ENCODE assay signal across 11 cellular contexts in genomic region chr9:129761901-129762359, GRCh38. TPM values are rescaled to one million over a fixed set of nuclear protein-coding genes. Genes with fewer than 3 reads are reported as not detected.
A peak's percentile ranks its signal among the peaks of the same experiment; 100 is the strongest.
DNase-seq lines count a peak whose midpoint lies in the region; ATAC-seq and TF ChIP-seq lines count a peak whose summit lies in the region.
"Had no signal": no experiment of that assay in that cellular context is flagged by ENCODE, and none has a peak within 500 bp of the region (broad histone marks: within the 10 kb centered on the region; RNA-seq: fewer than 3 reads in every experiment).

No MANE protein-coding gene starts in this region.

- no peaks in the 10 kb centered on the region for H3K36me3 Mint-ChIP-seq in dendritic cell treated with granulocyte-macrophage colony-stimulating factor and Interleukin-4, amounts not matched to agents 40 ng/mL and 50 ng/mL, for 4 days (ENCODE audit: low read depth)

- H3K27ac ChIP-seq in lower lobe of right lung (peak overlapping the region; percentile 73), upper lobe of right lung (peak overlapping the region; percentile 67)

- H3K27me3 ChIP-seq in lower lobe of right lung (ENCODE audit: low read depth) (no peaks in the 10 kb centered on the region), upper lobe of right lung (no peaks in the 10 kb centered on the region)

- H3K4me3 ChIP-seq in lower lobe of right lung (no peak overlapping the region), upper lobe of right lung (no peak overlapping the region)

- H3K27ac Mint-ChIP-seq in dendritic cell treated with granulocyte-macrophage colony-stimulating factor and Interleukin-4, amounts not matched to agents 40 ng/mL and 50 ng/mL, for 4 days, result peak overlapping the region; percentile 68

- H3K36me3 ChIP-seq in lower lobe of right lung (no peaks in the 10 kb centered on the region), upper lobe of right lung (no peaks in the 10 kb centered on the region)

- no peak overlapping the region for H3K4me3 Mint-ChIP-seq in dendritic cell treated with granulocyte-macrophage colony-stimulating factor and Interleukin-4, amounts not matched to agents 40 ng/mL and 50 ng/mL, for 4 days

- intact Hi-C loops in dendritic cell treated with granulocyte-macrophage colony-stimulating factor and Interleukin-4, amounts not matched to agents 40 ng/mL and 50 ng/mL, for 4 days (cut with micrococcal nuclease), result no loop called here
- intact Hi-C loops in lower lobe of right lung (cut with DNase I), result no loop called here
- intact Hi-C loops in upper lobe of right lung (cut with DNase I), result no loop called here

- peak in 1 of 2 donors; percentile 4 for ATAC-seq in lower lobe of right lung
- ATAC-seq in upper lobe of right lung, result no peak
- no peak for ATAC-seq in GM18511 (IDR thresholded peaks at IDR 0.05; ENCODE audit: unreplicated experiment)

- H3K9me3 ChIP-seq in lower lobe of right lung (no peaks in the 10 kb centered on the region), upper lobe of right lung (no peaks in the 10 kb centered on the region)

- H3K4me1 ChIP-seq in lower lobe of right lung (peaks cover 21% of the 10 kb centered on the region), upper lobe of right lung (peaks cover 21% of the 10 kb centered on the region)

- H3K9me3 Mint-ChIP-seq in dendritic cell treated with granulocyte-macrophage colony-stimulating factor and Interleukin-4, amounts not matched to agents 40 ng/mL and 50 ng/mL, for 4 days, result no peaks in the 10 kb centered on the region

- peaks cover 8% of the 10 kb centered on the region for H3K27me3 Mint-ChIP-seq in dendritic cell treated with granulocyte-macrophage colony-stimulating factor and Interleukin-4, amounts not matched to agents 40 ng/mL and 50 ng/mL, for 4 days

- DNase-seq in HT-29 (ENCODE audit: low spot score) (peak; percentile 18), lower lobe of right lung (no peak), upper lobe of right lung (no peak), DMS153 treated with DMSO at 0.1 percent for 48 hours (lab: John Stamatoyannopoulos, UW; ENCODE audit: unreplicated experiment) (no peak)
- DNase-seq in stimulated activated CD4-positive, alpha-beta T cell treated with anti-CD3 and anti-CD28 coated beads, Interleukin-1b, Interleukin-23, amount 100 ng/mL, for 48 hours, result no peak
- DNase-seq: amygdala, NCI-H1417 treated with DMSO at 0.1 percent for 48 hours, T-helper 9 cell had no signal

- TF ChIP-seq CTCF in lower lobe of right lung (IDR thresholded peaks at IDR 0.05), result no peak
- no peak for TF ChIP-seq CTCF in upper lobe of right lung (IDR thresholded peaks at IDR 0.05)

- H3K4me1 Mint-ChIP-seq in dendritic cell treated with granulocyte-macrophage colony-stimulating factor and Interleukin-4, amounts not matched to agents 40 ng/mL and 50 ng/mL, for 4 days (ENCODE audit: low read depth), result peaks cover 51% of the 10 kb centered on the region

RNA-seq across cellular contexts. Expression of gene PTGES, which starts 9.1 kb away (rescaled TPM):
- 0.41 and 0.94 TPM in 2 replicates for total RNA-seq in HT-29 (2014; rRNA removed; shearing (Covaris generic))
- 3.9 TPM for total RNA-seq in lower lobe of right lung
- total RNA-seq in upper lobe of right lung, result 2.1 TPM
- total RNA-seq: left lobe of liver had no signal

RNA-seq across cellular contexts. Expression of gene TOR1B, which starts 41.1 kb away (rescaled TPM):
- total RNA-seq in HT-29 (2014; rRNA removed; shearing (Covaris generic)), result 25.0 and 27.1 TPM in 2 replicates
- total RNA-seq in lower lobe of right lung (34.9 TPM), upper lobe of right lung (26.0 TPM)
